In the genomic region with DNA sequence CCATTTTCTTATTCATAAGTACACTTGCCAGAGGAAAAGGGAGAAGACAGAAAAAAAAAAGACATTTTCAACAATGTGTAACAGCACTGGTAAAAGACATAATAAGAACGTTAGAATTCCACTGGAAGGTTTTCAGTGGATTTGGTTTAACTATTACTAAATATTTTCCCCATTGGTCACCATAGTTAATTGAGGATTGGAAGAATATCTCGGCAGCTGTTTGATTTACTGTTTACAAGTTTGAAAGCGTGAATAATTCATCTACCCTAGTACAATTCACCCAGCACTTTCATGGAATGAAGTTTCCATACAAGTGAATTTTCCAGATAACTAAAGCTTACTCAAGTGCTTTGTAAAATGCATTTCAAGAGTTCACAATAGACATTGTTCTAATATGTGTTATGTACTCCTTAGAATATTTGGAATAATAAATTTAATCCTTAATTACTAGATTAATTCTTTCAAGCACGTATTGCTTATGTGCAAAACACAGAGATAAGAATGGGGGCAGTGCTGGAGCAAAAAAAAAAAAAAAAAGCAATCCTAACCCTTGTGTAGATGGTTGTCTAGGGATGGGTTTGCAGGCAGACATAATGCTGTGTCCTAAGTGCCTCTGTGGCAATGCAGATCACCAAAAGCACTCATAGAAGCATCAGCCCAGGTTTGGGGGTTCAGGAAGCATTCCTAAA, we compare ENCODE assay signal across 1 cellular context.
TF ChIP-seq lines count a peak whose summit lies in the region.

No MANE protein-coding gene starts in this region.

TF ChIP-seq in endothelial cell of umbilical vein, 7 proteins besides CTCF, POLR2A, EP300 and RAD21:
- TF ChIP-seq EZH2 (IDR thresholded peaks at IDR 0.05; ENCODE audit: borderline replicate concordance, low read depth, low read length, severe bottlenecking) = no peak
